ENCODE assay signal across 32 cellular contexts in genomic region chr20:48382304-48382703, GRCh38.
"Had no signal": no experiment of that assay in that cellular context is flagged by ENCODE, and none has a peak within 500 bp of the region (broad histone marks: within the 10 kb centered on the region; RNA-seq: fewer than 3 reads in every experiment).

No MANE protein-coding gene starts in this region.

- H3K9me3 ChIP-seq: ascending aorta, breast epithelium, colonic mucosa, esophagus squamous epithelium, gastroesophageal sphincter had no signal

- H3K36me3 ChIP-seq: ascending aorta, breast epithelium, cardiac muscle cell, colonic mucosa, esophagus squamous epithelium, gastroesophageal sphincter had no signal

- H3K27ac ChIP-seq: ascending aorta, breast epithelium, cardiac muscle cell, colonic mucosa, epithelial cell of prostate, esophagus squamous epithelium, gastroesophageal sphincter had no signal

- ATAC-seq: activated CD4-positive, alpha-beta T cell treated with anti-CD3 and anti-CD28 coated beads for 36 hours; activated CD8-positive, alpha-beta memory T cell treated with anti-CD3 and anti-CD28 coated beads, Interleukin-2, amount 10 ng/mL, durations not matched to agents 7 days and 5 days; activated CD8-positive, alpha-beta T cell treated with anti-CD3 and anti-CD28 coated beads, Interleukin-2, amount 10 ng/mL, durations not matched to agents 7 days and 5 days; activated naive CD4-positive, alpha-beta T cell treated with anti-CD3 and anti-CD28 coated beads, Interleukin-2, amount 50 U/mL, for 72 hours; gastroesophageal sphincter had no signal

- H3K27ac Mint-ChIP-seq: activated CD4-positive, alpha-beta memory T cell treated with anti-CD3 and anti-CD28 coated beads for 36 hours; activated CD4-positive, alpha-beta T cell treated with anti-CD3 and anti-CD28 coated beads for 36 hours; activated CD4-positive, alpha-beta T cell treated with anti-CD3 and anti-CD28 coated beads, Interleukin-2, amount 10 ng/mL, durations not matched to agents 24 days and 14 days; activated CD8-positive, alpha-beta memory T cell treated with anti-CD3 and anti-CD28 coated beads, Interleukin-2, amount 10 ng/mL, durations not matched to agents 7 days and 5 days; activated CD8-positive, alpha-beta T cell treated with anti-CD3 and anti-CD28 coated beads, Interleukin-2, amount 10 ng/mL, durations not matched to agents 7 days and 5 days; activated naive CD4-positive, alpha-beta T cell treated with anti-CD3 and anti-CD28 coated beads, Interleukin-2, amount 10 ng/mL, durations not matched to agents 7 days and 5 days; activated naive CD4-positive, alpha-beta T cell treated with anti-CD3 and anti-CD28 coated beads, Interleukin-2, amount 50 U/mL, for 72 hours; activated naive CD8-positive, alpha-beta T cell treated with anti-CD3 and anti-CD28 coated beads, Interleukin-2, amount 10 ng/mL, durations not matched to agents 7 days and 5 days; activated T-helper 1 cell treated with anti-CD3 and anti-CD28 coated beads, Interleukin-12 subunit alpha, Interleukin-12 subunit beta, Interleukin-2, Interleukin-4 antibody, amounts not matched to agents 30 ng/mL and 10 ng/mL and 1 ng/mL, durations not matched to agents 14 hours and 24 hours and 36 hours; activated T-helper 2 cell treated with anti-CD3 and anti-CD28 coated beads, Interferon-gamma antibody, Interleukin-2, Interleukin-4, amounts not matched to agents 10 μg/mL and 5 μg/mL and 100 μg/mL, durations not matched to agents 14 hours and 24 hours and 36 hours had no signal

- H3K4me1 Mint-ChIP-seq: activated CD4-positive, alpha-beta T cell treated with anti-CD3 and anti-CD28 coated beads for 36 hours; activated CD4-positive, alpha-beta T cell treated with anti-CD3 and anti-CD28 coated beads, Interleukin-2, amount 10 ng/mL, durations not matched to agents 24 days and 14 days; activated CD8-positive, alpha-beta memory T cell treated with anti-CD3 and anti-CD28 coated beads, Interleukin-2, amount 10 ng/mL, durations not matched to agents 7 days and 5 days; activated naive CD4-positive, alpha-beta T cell treated with anti-CD3 and anti-CD28 coated beads, Interleukin-2, amount 10 ng/mL, durations not matched to agents 7 days and 5 days; activated naive CD8-positive, alpha-beta T cell treated with anti-CD3 and anti-CD28 coated beads, Interleukin-2, amount 10 ng/mL, durations not matched to agents 7 days and 5 days had no signal

- H3K4me3 ChIP-seq: ascending aorta, breast epithelium, cardiac muscle cell, colonic mucosa, esophagus squamous epithelium, gastroesophageal sphincter had no signal

- H3K27me3 ChIP-seq: ascending aorta, cardiac muscle cell, colonic mucosa, gastroesophageal sphincter had no signal

- H3K36me3 Mint-ChIP-seq: activated CD4-positive, alpha-beta memory T cell treated with anti-CD3 and anti-CD28 coated beads for 36 hours; activated CD8-positive, alpha-beta memory T cell treated with anti-CD3 and anti-CD28 coated beads, Interleukin-2, amount 10 ng/mL, durations not matched to agents 7 days and 5 days; activated naive CD4-positive, alpha-beta T cell treated with anti-CD3 and anti-CD28 coated beads, Interleukin-2, amount 10 ng/mL, durations not matched to agents 7 days and 5 days; activated naive CD4-positive, alpha-beta T cell treated with anti-CD3 and anti-CD28 coated beads, Interleukin-2, amount 50 U/mL, for 72 hours; activated naive CD8-positive, alpha-beta T cell treated with anti-CD3 and anti-CD28 coated beads, Interleukin-2, amount 10 ng/mL, durations not matched to agents 7 days and 5 days; brain had no signal

- H3K4me3 Mint-ChIP-seq: activated CD4-positive, alpha-beta memory T cell treated with anti-CD3 and anti-CD28 coated beads for 36 hours; activated CD4-positive, alpha-beta T cell treated with anti-CD3 and anti-CD28 coated beads for 36 hours; activated CD4-positive, alpha-beta T cell treated with anti-CD3 and anti-CD28 coated beads, Interleukin-2, amount 10 ng/mL, durations not matched to agents 24 days and 14 days; activated CD8-positive, alpha-beta memory T cell treated with anti-CD3 and anti-CD28 coated beads, Interleukin-2, amount 10 ng/mL, durations not matched to agents 7 days and 5 days; activated CD8-positive, alpha-beta T cell treated with anti-CD3 and anti-CD28 coated beads, Interleukin-2, amount 10 ng/mL, durations not matched to agents 7 days and 5 days; activated naive CD4-positive, alpha-beta T cell treated with anti-CD3 and anti-CD28 coated beads, Interleukin-2, amount 10 ng/mL, durations not matched to agents 7 days and 5 days; activated naive CD8-positive, alpha-beta T cell treated with anti-CD3 and anti-CD28 coated beads, Interleukin-2, amount 10 ng/mL, durations not matched to agents 7 days and 5 days; activated T-helper 1 cell treated with anti-CD3 and anti-CD28 coated beads, Interleukin-12 subunit alpha, Interleukin-12 subunit beta, Interleukin-2, Interleukin-4 antibody, amounts not matched to agents 30 ng/mL and 10 ng/mL and 1 ng/mL, durations not matched to agents 14 hours and 24 hours and 36 hours; brain had no signal

- DNase-seq: activated CD4-positive, alpha-beta memory T cell treated with anti-CD3 and anti-CD28 coated beads for 36 hours; activated CD4-positive, alpha-beta T cell treated with anti-CD3 and anti-CD28 coated beads for 36 hours; activated CD4-positive, alpha-beta T cell treated with anti-CD3 and anti-CD28 coated beads, Interleukin-2, amount 10 ng/mL, durations not matched to agents 24 days and 14 days; activated CD4-positive, CD25-positive, alpha-beta regulatory T cell; activated CD4-positive, CD25-positive, alpha-beta regulatory T cell treated with anti-CD3 and anti-CD28 coated beads, Interleukin-2, amount 50 U/mL, for 72 hours; activated CD8-positive, alpha-beta memory T cell treated with anti-CD3 and anti-CD28 coated beads, Interleukin-2, amount 10 ng/mL, durations not matched to agents 7 days and 5 days; activated CD8-positive, alpha-beta memory T cell treated with anti-CD3 and anti-CD28 coated beads, Interleukin-2, amount 50 U/mL, for 4 hours; activated CD8-positive, alpha-beta T cell treated with anti-CD3 and anti-CD28 coated beads, Interleukin-2, amount 10 ng/mL, durations not matched to agents 7 days and 5 days; activated gamma-delta T cell; activated naive CD4-positive, alpha-beta T cell; activated naive CD4-positive, alpha-beta T cell treated with anti-CD3 and anti-CD28 coated beads, Interleukin-2, amount 10 ng/mL, durations not matched to agents 7 days and 5 days; activated naive CD8-positive, alpha-beta T cell treated with anti-CD3 and anti-CD28 coated beads, Interleukin-2, amount 10 ng/mL, durations not matched to agents 7 days and 5 days; activated T-cell treated with anti-CD3 and anti-CD28 coated beads, Interleukin-2, amount 50 U/mL, for 1 hour; activated T-cell treated with anti-CD3 and anti-CD28 coated beads, Interleukin-2, amount 50 U/mL, for 48 hours; central memory CD4-positive, alpha-beta T cell; cerebellar nuclear complex; colonic mucosa; effector CD8-positive, alpha-beta T cell; esophagus squamous epithelium; foreskin melanocyte; T-helper 2 cell had no signal

- H3K4me1 ChIP-seq: ascending aorta, breast epithelium, colonic mucosa, esophagus squamous epithelium had no signal

- H3K27me3 Mint-ChIP-seq: activated CD4-positive, alpha-beta T cell treated with anti-CD3 and anti-CD28 coated beads, Interleukin-2, amount 10 ng/mL, durations not matched to agents 24 days and 14 days had no signal

- H3K9me3 Mint-ChIP-seq: activated CD4-positive, alpha-beta memory T cell treated with anti-CD3 and anti-CD28 coated beads for 36 hours; activated CD4-positive, alpha-beta T cell treated with anti-CD3 and anti-CD28 coated beads, Interleukin-2, amount 10 ng/mL, durations not matched to agents 24 days and 14 days; activated naive CD4-positive, alpha-beta T cell treated with anti-CD3 and anti-CD28 coated beads, Interleukin-2, amount 10 ng/mL, durations not matched to agents 7 days and 5 days; activated naive CD4-positive, alpha-beta T cell treated with anti-CD3 and anti-CD28 coated beads, Interleukin-2, amount 50 U/mL, for 72 hours; activated naive CD8-positive, alpha-beta T cell treated with anti-CD3 and anti-CD28 coated beads, Interleukin-2, amount 10 ng/mL, durations not matched to agents 7 days and 5 days; activated T-helper 1 cell treated with anti-CD3 and anti-CD28 coated beads, Interleukin-12 subunit alpha, Interleukin-12 subunit beta, Interleukin-2, Interleukin-4 antibody, amounts not matched to agents 30 ng/mL and 10 ng/mL and 1 ng/mL, durations not matched to agents 14 hours and 24 hours and 36 hours; activated T-helper 2 cell treated with anti-CD3 and anti-CD28 coated beads, Interferon-gamma antibody, Interleukin-2, Interleukin-4, amounts not matched to agents 10 μg/mL and 5 μg/mL and 100 μg/mL, durations not matched to agents 14 hours and 24 hours and 36 hours had no signal

- FAIRE-seq: endometrium, endothelial cell of umbilical vein had no signal
